15 cellular contexts compared by ENCODE assay signal in the genomic region with DNA sequence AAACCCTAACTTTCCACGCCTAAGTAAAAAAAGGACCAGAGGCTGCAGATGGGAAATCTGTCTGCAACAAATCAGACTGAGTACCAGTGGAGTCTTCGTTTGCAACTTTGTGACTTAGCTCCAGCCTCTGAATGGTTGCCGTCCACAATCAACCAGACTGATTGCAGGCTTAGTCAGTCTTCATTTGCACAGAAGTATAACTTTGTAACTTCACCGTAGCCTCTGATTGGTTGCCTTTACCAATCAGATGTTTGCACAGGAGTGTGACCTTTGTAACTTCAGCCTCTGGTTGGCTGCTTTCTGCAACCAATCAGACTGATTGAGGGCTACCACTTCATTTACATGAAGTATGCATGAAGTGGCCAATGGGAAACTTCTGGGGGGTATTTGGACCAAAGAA. TPM values are rescaled to one million over a fixed set of nuclear protein-coding genes. Genes with fewer than 3 reads are reported as not detected.
DNase-seq lines count a peak whose midpoint lies in the region; ATAC-seq, FAIRE-seq and TF ChIP-seq lines count a peak whose summit lies in the region.
"Had no signal": no experiment of that assay in that cellular context is flagged by ENCODE, and none has a peak within 500 bp of the region (broad histone marks: within the 10 kb centered on the region; RNA-seq: fewer than 3 reads in every experiment).

No MANE protein-coding gene starts in this region.

- ATAC-seq in T-cell (replicated peaks in 1 of 4), result no peak
- ATAC-seq in GM19467 (IDR thresholded peaks at IDR 0.05; ENCODE audit: unreplicated experiment), result no peak
- ATAC-seq: CD8-positive, alpha-beta T cell had no signal

- H2BK120ac ChIP-seq in H1 (replicated peaks; ENCODE audit: low read depth, low read length) (no peak overlapping the region), trophoblast cell (ENCODE audit: insufficient read depth, low read length, poor library complexity) (no peak overlapping the region)

- FAIRE-seq in H1 (lab: Jason Lieb, UNC), result no peak

- H3K27me3 Mint-ChIP-seq in T-cell, result peaks cover 8 to 13% of the 10 kb centered on the region in 2 donors
- peaks cover 50% of the 10 kb centered on the region for H3K27me3 Mint-ChIP-seq in activated CD4-positive, alpha-beta T cell treated with anti-CD3 and anti-CD28 coated beads, Interleukin-2, amount 10 ng/mL, durations not matched to agents 7 days and 5 days

- H4K91ac ChIP-seq in H1 (replicated peaks; ENCODE audit: insufficient read length, low read length), result no peak overlapping the region
- no peak overlapping the region for H4K91ac ChIP-seq in trophoblast cell (ENCODE audit: low read depth, low read length)

- H2BK5ac ChIP-seq in H1 (ENCODE audit: low read depth, low read length), result no peak overlapping the region
- no peak overlapping the region for H2BK5ac ChIP-seq in trophoblast cell (ENCODE audit: low read depth, low read length, poor library complexity)

- no peak overlapping the region for H3K56ac ChIP-seq in H1 (replicated peaks; ENCODE audit: insufficient read length, low read depth, low read length)

- H3K4me1 ChIP-seq in H1 (replicated peaks in 1 of 4; ENCODE audit: control insufficient read depth in 3 of 4, insufficient read depth in 4 of 4, low read length in 3 of 4) (peaks cover 0 to 5% (median 4%) of the 10 kb centered on the region in 4 experiments; a peak in 3 of 7 replicates), trophoblast cell (ENCODE audit: control insufficient read depth in 1 of 2, insufficient read depth in 2 of 2, low read length in 2 of 2) (no peaks in the 10 kb centered on the region)
- H3K4me1 ChIP-seq: BE2C, HAP-1 had no signal

- H3K27me3 ChIP-seq in H1 (replicated peaks in 1 of 4; ENCODE audit: control insufficient read depth in 3 of 4, extremely low read depth in 1 of 4, insufficient read depth in 3 of 4, low read length in 3 of 4), result no peaks in the 10 kb centered on the region
- no peaks in the 10 kb centered on the region for H3K27me3 ChIP-seq in trophoblast cell (ENCODE audit: insufficient read depth, low read length)

- no peak overlapping the region for H3K4me3 Mint-ChIP-seq in T-cell
- no peak overlapping the region for H3K4me3 Mint-ChIP-seq in activated CD4-positive, alpha-beta T cell treated with anti-CD3 and anti-CD28 coated beads, Interleukin-2, amount 10 ng/mL, durations not matched to agents 7 days and 5 days
- H3K4me3 Mint-ChIP-seq: CD8-positive, alpha-beta T cell had no signal

- no peaks in the 10 kb centered on the region for H3K36me3 Mint-ChIP-seq in T-cell
- peaks cover 6% of the 10 kb centered on the region for H3K36me3 Mint-ChIP-seq in activated CD4-positive, alpha-beta T cell treated with anti-CD3 and anti-CD28 coated beads, Interleukin-2, amount 10 ng/mL, durations not matched to agents 7 days and 5 days (ENCODE audit: low read depth)

- peaks cover 5 to 10% (median 9%) of the 10 kb centered on the region in 3 donors for H3K4me1 Mint-ChIP-seq in T-cell
- H3K4me1 Mint-ChIP-seq in activated CD4-positive, alpha-beta T cell treated with anti-CD3 and anti-CD28 coated beads, Interleukin-2, amount 10 ng/mL, durations not matched to agents 7 days and 5 days, result peaks cover 6% of the 10 kb centered on the region

- WGBS in H1 (ENCODE audit: extremely low coverage in 1 of 2, insufficient coverage in 1 of 2, insufficient read length in 1 of 2, insufficient replicate concordance in 2 of 2, low coverage in 1 of 2, low lambda C conversion rate in 2 of 2, missing lambda C conversion rate in 1 of 2), 2 experiments, result 87% methylated on average over 4 of the region's 4 CpGs; no CpG with 5 or more reads in 1 of the 2 experiments
- WGBS in trophoblast cell (ENCODE audit: extremely low coverage, insufficient coverage, insufficient read length), result no CpG with 5 or more reads among the region's 4 CpGs

- H2BK20ac ChIP-seq in H1 (ENCODE audit: low read length), result no peak overlapping the region

- no peak overlapping the region for H2BK15ac ChIP-seq in H1 (ENCODE audit: low read length)

- H3K79me2 ChIP-seq in H1 (ENCODE audit: control insufficient read depth in 1 of 2, insufficient read depth in 2 of 2, low read length in 2 of 2) (no peaks in the 10 kb centered on the region), trophoblast cell (ENCODE audit: control insufficient read depth, insufficient read depth, low read length, poor library complexity) (no peaks in the 10 kb centered on the region)

- no peaks in the 10 kb centered on the region for H4K20me1 ChIP-seq in H1 (replicated peaks in 1 of 2; ENCODE audit: control insufficient read depth in 1 of 2, insufficient read depth in 2 of 2, low read length in 2 of 2)

- no peak overlapping the region for H4K8ac ChIP-seq in H1 (ENCODE audit: extremely low read depth, insufficient read depth, low read length)
- no peak overlapping the region for H4K8ac ChIP-seq in trophoblast cell (ENCODE audit: low read depth, low read length)

- no peak overlapping the region for H4K5ac ChIP-seq in H1 (ENCODE audit: insufficient read length, low read depth, low read length)

- H2BK12ac ChIP-seq in H1 (ENCODE audit: low read depth, low read length) (no peak overlapping the region), trophoblast cell (ENCODE audit: low read length) (no peak overlapping the region)

- no peak overlapping the region for H3K4me3 ChIP-seq in H1 (ENCODE audit: extremely low read depth in 1 of 4, insufficient read depth in 2 of 4, low read depth in 3 of 4, low read length in 4 of 4)
- no peak overlapping the region for H3K4me3 ChIP-seq in trophoblast cell (ENCODE audit: low read depth, low read length)
- H3K4me3 ChIP-seq: HAP-1 had no signal

- H3K23ac ChIP-seq in H1 (ENCODE audit: insufficient read length) (no peak overlapping the region), trophoblast cell (ENCODE audit: low read length) (no peak overlapping the region)

- POLR2A ChIA-PET in H1 (lab: Charles Lee; ENCODE audit: partially characterized antibody) (interaction anchor here (1.9 kb wide), 1 partner anchor 10 kb away, joined by 5 read pairs; no protein-coding TSS in a partner anchor), T-cell (lab: Charles Lee) (no interaction called here)
- POLR2A ChIA-PET in activated CD4-positive, alpha-beta T cell treated with anti-CD3 and anti-CD28 coated beads, Interleukin-2, amount 10 ng/mL, durations not matched to agents 7 days and 5 days (lab: Charles Lee), result no interaction called here

- TF ChIP-seq POLR2A in H1 (IDR thresholded peaks at IDR 0.05; ENCODE audit: control extremely low read depth in 1 of 2, low read depth in 2 of 2, low read length in 2 of 2), result no peak

- TF ChIP-seq RAD21 in H1 (IDR thresholded peaks at IDR 0.05 in 1 of 2, conservative IDR thresholded peaks at IDR 0.05 in 1 of 2; ENCODE audit: low read depth in 2 of 2, low read length in 2 of 2), result no peak

- H3K23me2 ChIP-seq in H1 (ENCODE audit: low read depth, low read length), result no peaks in the 10 kb centered on the region

- TF ChIP-seq EP300 in H1 (IDR thresholded peaks at IDR 0.05; ENCODE audit: borderline replicate concordance in 1 of 2, low read depth in 2 of 2, low read length in 2 of 2), result no peak

- H3K79me1 ChIP-seq in H1 (ENCODE audit: low read depth, low read length) (no peaks in the 10 kb centered on the region), trophoblast cell (ENCODE audit: low read length) (no peaks in the 10 kb centered on the region)

- H3K14ac ChIP-seq in H1 (ENCODE audit: insufficient read length), result no peak overlapping the region
- no peak overlapping the region for H3K14ac ChIP-seq in trophoblast cell (ENCODE audit: low read length)

- H3K18ac ChIP-seq in H1 (ENCODE audit: extremely low read depth, low read length) (no peak overlapping the region), trophoblast cell (ENCODE audit: low read length) (no peak overlapping the region)

- H3K27ac Mint-ChIP-seq in T-cell, result no peak overlapping the region
- H3K27ac Mint-ChIP-seq in activated CD4-positive, alpha-beta T cell treated with anti-CD3 and anti-CD28 coated beads, Interleukin-2, amount 10 ng/mL, durations not matched to agents 7 days and 5 days, result no peak overlapping the region
- H3K27ac Mint-ChIP-seq: CD8-positive, alpha-beta T cell had no signal

- H3K9me3 ChIP-seq in H1 (ENCODE audit: insufficient read depth in 2 of 2, low read depth in 1 of 2, low read length in 1 of 2) (no peaks in the 10 kb centered on the region), trophoblast cell (ENCODE audit: insufficient read depth, low read depth, low read length) (no peaks in the 10 kb centered on the region)
- H3K9me3 ChIP-seq: BE2C, HAP-1 had no signal

- H2AK5ac ChIP-seq in H1 (ENCODE audit: low read depth, low read length) (no peak overlapping the region), trophoblast cell (ENCODE audit: low read length) (no peak overlapping the region)

- DNase-seq in EH (ENCODE audit: low read depth) (peak; percentile 16), OCI-M1 (lab: John Stamatoyannopoulos, UW) (peak; percentile 9), H1 (ENCODE audit: low read depth in 1 of 2, low spot score in 2 of 2) (no peak), trophoblast cell (peak; percentile 3 to 25), T-cell (no peak), epidermal melanocyte (ENCODE audit: insufficient read length, low spot score) (no peak)
- DNase-seq in activated CD4-positive, alpha-beta T cell treated with anti-CD3 and anti-CD28 coated beads, Interleukin-2, amount 10 ng/mL, durations not matched to agents 7 days and 5 days, result no peak
- DNase-seq: BE2C; CD8-positive, alpha-beta T cell; NCI-H1092 treated with DMSO at 0.1 percent for 48 hours; NCI-H1694 treated with DMSO at 0.1 percent for 48 hours; NCI-H748 treated with DMSO at 0.1 percent for 48 hours; SHP77 had no signal

- CTCF ChIA-PET in H1 (lab: Charles Lee; ENCODE audit: partially characterized antibody), result interaction anchor here (0.6 to 1.1 kb wide), 4 partner anchors 9 to 1317 kb away, joined by 3 to 7 read pairs (median 4); no protein-coding TSS in a partner anchor
- CTCF ChIA-PET in T-cell (lab: Charles Lee), result no interaction called here
- CTCF ChIA-PET in activated CD4-positive, alpha-beta T cell treated with anti-CD3 and anti-CD28 coated beads, Interleukin-2, amount 10 ng/mL, durations not matched to agents 7 days and 5 days (lab: Charles Lee), result interaction anchor here (1.2 kb wide), 1 partner anchor 8 kb away, joined by 5 read pairs; no protein-coding TSS in a partner anchor

- no peak overlapping the region for H3K4ac ChIP-seq in H1 (replicated peaks; ENCODE audit: insufficient read length, low read depth, low read length)
- no peak overlapping the region for H3K4ac ChIP-seq in trophoblast cell (ENCODE audit: low read depth, low read length)

- H3K9ac ChIP-seq in H1 (replicated peaks in 1 of 4; ENCODE audit: extremely low read depth in 1 of 4, low read depth in 3 of 4, low read length in 3 of 4) (no peak overlapping the region), trophoblast cell (ENCODE audit: low read length) (no peak overlapping the region)

- TF ChIP-seq CTCF in H1 (IDR thresholded peaks at IDR 0.05; ENCODE audit: control extremely low read depth in 1 of 3, insufficient read depth in 1 of 3, low read depth in 1 of 3, low read length in 3 of 3), result no peak

- no peaks in the 10 kb centered on the region for H3K9me3 Mint-ChIP-seq in T-cell
- no peaks in the 10 kb centered on the region for H3K9me3 Mint-ChIP-seq in activated CD4-positive, alpha-beta T cell treated with anti-CD3 and anti-CD28 coated beads, Interleukin-2, amount 10 ng/mL, durations not matched to agents 7 days and 5 days
- H3K9me3 Mint-ChIP-seq: CD8-positive, alpha-beta T cell had no signal

- H3K4me2 ChIP-seq in H1 (ENCODE audit: insufficient read depth in 1 of 2, low read depth in 2 of 2, low read length in 2 of 2) (no peak overlapping the region), trophoblast cell (ENCODE audit: low read length) (no peak overlapping the region)

- no peak overlapping the region for H4K12ac ChIP-seq in trophoblast cell (ENCODE audit: low read depth, low read length)

- H3K36me3 ChIP-seq in H1 (ENCODE audit: control insufficient read depth in 2 of 4, insufficient read depth in 4 of 4, low read length in 3 of 4) (no peaks in the 10 kb centered on the region), trophoblast cell (ENCODE audit: control insufficient read depth in 1 of 2, insufficient read depth in 2 of 2, low read length in 2 of 2) (no peaks in the 10 kb centered on the region)
- H3K36me3 ChIP-seq: BE2C, HAP-1 had no signal

- H2AFZ ChIP-seq in H1 (ENCODE audit: low read length) (peak overlapping the region; percentile 85; the same call in 1 of the 2 replicates), trophoblast cell (ENCODE audit: insufficient read depth, low read length, poor library complexity) (no peak overlapping the region)

- H3K27ac ChIP-seq in H1 (ENCODE audit: low read depth, low read length) (no peak overlapping the region), trophoblast cell (ENCODE audit: low read depth, low read length) (no peak overlapping the region)

RNA-seq across cellular contexts. Expression of a gene that starts 53.7 kb away (rescaled TPM):
- 51.7 and 52.4 TPM in 2 replicates for total RNA-seq in H1 (2021; fragmentation: NEBNext Ultra II Directional; extraction: Animal tissue kit (Norgen Biotek cat#: 25700))
- polyA plus RNA-seq in H1 (2011; rRNA removed), result 16.8 and 18.6 TPM in 2 replicates
- polyA plus RNA-seq in H1 (2011; cell fraction: cytosol; rRNA removed), result 13.3 TPM
- polyA plus RNA-seq in H1 (2011; cell fraction: nucleus; rRNA removed), result 24.7 TPM
- polyA plus RNA-seq in H1 (2012, experiment 1 of 2), result 14.5 to 27.9 TPM (median 23.0 TPM) in 4 replicates
- polyA plus RNA-seq in H1 (2012, experiment 2 of 2), result 1.1 TPM
- 19.4 TPM for polyA plus RNA-seq in H1 (2013, experiment 1 of 2)
- polyA plus RNA-seq in H1 (2013, experiment 2 of 2), result 22.8 TPM
- 192 and 268 TPM in 2 replicates for polyA minus RNA-seq in H1 (2011; rRNA and poly(A)+ RNA removed)
- 46.6 TPM for polyA minus RNA-seq in H1 (2011; cell fraction: cytosol; rRNA and poly(A)+ RNA removed)
- 76.1 TPM for polyA minus RNA-seq in H1 (2011; cell fraction: nucleus; rRNA and poly(A)+ RNA removed)
- polyA plus RNA-seq in trophoblast cell (2013), result 38.6 and 40.3 TPM in 2 replicates
- total RNA-seq in T-cell, result 10 to 100 TPM; 22.3 to 36.9 (median 31.7) TPM
- total RNA-seq in activated CD4-positive, alpha-beta T cell treated with anti-CD3 and anti-CD28 coated beads, Interleukin-2, amount 10 ng/mL, durations not matched to agents 7 days and 5 days, result 10 to 100 TPM; 60.7 to 71.2 TPM

Comparison
In these comparisons a context has a peak if more than half of its experiments do, and no peak if none do; other contexts are left out.
1. DNase-seq: peak in EH (single experiment), OCI-M1 (single experiment) and trophoblast cell (2 of 2); none in H1 (0 of 2), T-cell (0 of 34), epidermal melanocyte (single experiment) and activated CD4-positive, alpha-beta T cell treated with anti-CD3 and anti-CD28 coated beads, Interleukin-2, amount 10 ng/mL, durations not matched to agents 7 days and 5 days (single experiment).
2. CTCF ChIA-PET loops: an anchor here in H1 (0.6 to 1.1 kb wide) and activated CD4-positive, alpha-beta T cell treated with anti-CD3 and anti-CD28 coated beads, Interleukin-2, amount 10 ng/mL, durations not matched to agents 7 days and 5 days (1.2 kb wide); none called in T-cell.